In the genomic region with DNA sequence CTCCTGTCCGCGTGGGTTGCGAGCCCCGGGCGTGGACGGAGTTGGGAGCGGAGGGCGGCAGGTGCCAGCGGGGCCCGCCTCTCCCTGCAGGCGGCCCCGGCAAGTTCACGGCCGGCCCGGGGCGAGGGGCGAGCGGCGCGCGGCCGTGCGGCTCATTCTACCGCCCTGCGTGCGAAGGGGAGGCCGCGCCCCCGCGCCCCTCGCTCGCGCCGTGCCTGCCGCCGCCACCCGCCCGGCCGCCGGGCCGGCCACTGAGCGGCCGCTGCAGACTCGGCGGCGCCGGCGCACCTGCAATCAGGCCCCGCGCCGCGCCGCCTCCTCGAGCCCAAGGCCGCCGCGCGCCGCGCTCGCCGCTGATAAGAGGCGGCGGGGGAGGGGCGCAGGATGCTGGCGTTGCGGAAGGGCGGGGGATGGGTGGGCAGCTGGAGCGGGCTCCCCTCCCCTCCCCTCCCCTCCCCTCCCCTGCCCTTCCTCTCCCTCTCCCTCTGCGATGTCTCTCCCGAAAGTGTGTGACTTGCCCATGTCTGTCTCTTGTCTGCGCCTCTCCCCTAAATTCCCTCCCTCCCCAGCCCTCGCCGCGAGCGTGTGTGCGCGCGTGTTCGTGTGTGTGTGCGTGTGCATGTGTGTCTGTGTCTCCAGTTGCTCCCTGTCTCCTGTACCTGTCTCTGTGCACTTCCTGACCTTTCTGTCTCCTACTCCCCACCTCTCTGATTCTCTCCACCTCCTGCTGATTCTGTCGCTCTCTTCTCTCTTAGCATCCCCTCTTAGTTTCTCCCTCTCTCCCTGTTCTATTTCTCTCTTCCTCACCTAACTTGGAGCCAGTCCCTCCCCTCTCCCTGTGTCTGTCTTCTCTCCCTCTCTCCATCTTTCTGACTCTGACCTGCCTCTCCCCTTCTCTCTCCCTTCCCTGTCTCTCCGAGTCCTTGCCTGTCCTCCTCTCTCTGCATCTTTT, we compare ENCODE assay signal across 1 cellular context.
TF ChIP-seq lines count a peak whose summit lies in the region.

No MANE protein-coding gene starts in this region.

TF ChIP-seq in HEK293, 187 proteins besides CTCF, POLR2A, EP300 and RAD21 (continued from another document):
- TF ChIP-seq, protein P1, sequence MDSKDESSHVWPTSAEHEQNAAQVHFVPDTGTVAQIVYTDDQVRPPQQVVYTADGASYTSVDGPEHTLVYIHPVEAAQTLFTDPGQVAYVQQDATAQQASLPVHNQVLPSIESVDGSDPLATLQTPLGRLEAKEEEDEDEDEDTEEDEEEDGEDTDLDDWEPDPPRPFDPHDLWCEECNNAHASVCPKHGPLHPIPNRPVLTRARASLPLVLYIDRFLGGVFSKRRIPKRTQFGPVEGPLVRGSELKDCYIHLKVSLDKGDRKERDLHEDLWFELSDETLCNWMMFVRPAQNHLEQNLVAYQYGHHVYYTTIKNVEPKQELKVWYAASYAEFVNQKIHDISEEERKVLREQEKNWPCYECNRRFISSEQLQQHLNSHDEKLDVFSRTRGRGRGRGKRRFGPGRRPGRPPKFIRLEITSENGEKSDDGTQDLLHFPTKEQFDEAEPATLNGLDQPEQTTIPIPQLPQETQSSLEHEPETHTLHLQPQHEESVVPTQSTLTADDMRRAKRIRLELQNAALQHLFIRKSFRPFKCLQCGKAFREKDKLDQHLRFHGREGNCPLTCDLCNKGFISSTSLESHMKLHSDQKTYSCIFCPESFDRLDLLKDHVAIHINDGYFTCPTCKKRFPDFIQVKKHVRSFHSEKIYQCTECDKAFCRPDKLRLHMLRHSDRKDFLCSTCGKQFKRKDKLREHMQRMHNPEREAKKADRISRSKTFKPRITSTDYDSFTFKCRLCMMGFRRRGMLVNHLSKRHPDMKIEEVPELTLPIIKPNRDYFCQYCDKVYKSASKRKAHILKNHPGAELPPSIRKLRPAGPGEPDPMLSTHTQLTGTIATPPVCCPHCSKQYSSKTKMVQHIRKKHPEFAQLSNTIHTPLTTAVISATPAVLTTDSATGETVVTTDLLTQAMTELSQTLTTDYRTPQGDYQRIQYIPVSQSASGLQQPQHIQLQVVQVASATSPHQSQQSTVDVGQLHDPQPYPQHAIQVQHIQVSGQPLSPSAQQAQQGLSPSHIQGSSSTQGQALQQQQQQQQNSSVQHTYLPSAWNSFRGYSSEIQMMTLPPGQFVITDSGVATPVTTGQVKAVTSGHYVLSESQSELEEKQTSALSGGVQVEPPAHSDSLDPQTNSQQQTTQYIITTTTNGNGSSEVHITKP (tag by site-specific recombination; IDR thresholded peaks at IDR 0.05): peak; percentile 43; the same call in 1 of the 2 replicates
- TF ChIP-seq, protein P2, sequence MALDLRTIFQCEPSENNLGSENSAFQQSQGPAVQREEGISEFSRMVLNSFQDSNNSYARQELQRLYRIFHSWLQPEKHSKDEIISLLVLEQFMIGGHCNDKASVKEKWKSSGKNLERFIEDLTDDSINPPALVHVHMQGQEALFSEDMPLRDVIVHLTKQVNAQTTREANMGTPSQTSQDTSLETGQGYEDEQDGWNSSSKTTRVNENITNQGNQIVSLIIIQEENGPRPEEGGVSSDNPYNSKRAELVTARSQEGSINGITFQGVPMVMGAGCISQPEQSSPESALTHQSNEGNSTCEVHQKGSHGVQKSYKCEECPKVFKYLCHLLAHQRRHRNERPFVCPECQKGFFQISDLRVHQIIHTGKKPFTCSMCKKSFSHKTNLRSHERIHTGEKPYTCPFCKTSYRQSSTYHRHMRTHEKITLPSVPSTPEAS (tag by site-specific recombination; IDR thresholded peaks at IDR 0.05): peak; percentile 85
- TF ChIP-seq ZIC2 (tag by site-specific recombination; IDR thresholded peaks at IDR 0.05): peak; percentile 27; the same call in 1 of the 2 replicates
- TF ChIP-seq, protein P3, sequence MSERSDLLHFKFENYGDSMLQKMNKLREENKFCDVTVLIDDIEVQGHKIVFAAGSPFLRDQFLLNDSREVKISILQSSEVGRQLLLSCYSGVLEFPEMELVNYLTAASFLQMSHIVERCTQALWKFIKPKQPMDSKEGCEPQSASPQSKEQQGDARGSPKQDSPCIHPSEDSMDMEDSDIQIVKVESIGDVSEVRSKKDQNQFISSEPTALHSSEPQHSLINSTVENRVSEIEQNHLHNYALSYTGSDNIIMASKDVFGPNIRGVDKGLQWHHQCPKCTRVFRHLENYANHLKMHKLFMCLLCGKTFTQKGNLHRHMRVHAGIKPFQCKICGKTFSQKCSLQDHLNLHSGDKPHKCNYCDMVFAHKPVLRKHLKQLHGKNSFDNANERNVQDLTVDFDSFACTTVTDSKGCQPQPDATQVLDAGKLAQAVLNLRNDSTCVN (tag by site-specific recombination; optimal IDR thresholded peaks at IDR 0.05): peak; percentile 57
- TF ChIP-seq, protein P4, sequence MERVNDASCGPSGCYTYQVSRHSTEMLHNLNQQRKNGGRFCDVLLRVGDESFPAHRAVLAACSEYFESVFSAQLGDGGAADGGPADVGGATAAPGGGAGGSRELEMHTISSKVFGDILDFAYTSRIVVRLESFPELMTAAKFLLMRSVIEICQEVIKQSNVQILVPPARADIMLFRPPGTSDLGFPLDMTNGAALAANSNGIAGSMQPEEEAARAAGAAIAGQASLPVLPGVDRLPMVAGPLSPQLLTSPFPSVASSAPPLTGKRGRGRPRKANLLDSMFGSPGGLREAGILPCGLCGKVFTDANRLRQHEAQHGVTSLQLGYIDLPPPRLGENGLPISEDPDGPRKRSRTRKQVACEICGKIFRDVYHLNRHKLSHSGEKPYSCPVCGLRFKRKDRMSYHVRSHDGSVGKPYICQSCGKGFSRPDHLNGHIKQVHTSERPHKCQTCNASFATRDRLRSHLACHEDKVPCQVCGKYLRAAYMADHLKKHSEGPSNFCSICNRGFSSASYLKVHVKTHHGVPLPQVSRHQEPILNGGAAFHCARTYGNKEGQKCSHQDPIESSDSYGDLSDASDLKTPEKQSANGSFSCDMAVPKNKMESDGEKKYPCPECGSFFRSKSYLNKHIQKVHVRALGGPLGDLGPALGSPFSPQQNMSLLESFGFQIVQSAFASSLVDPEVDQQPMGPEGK (tag by site-specific recombination; IDR thresholded peaks at IDR 0.05): 0 out of 2 replicates have a peak, but pooled peaks have one; percentile 20
